27 cellular contexts compared by ENCODE assay signal in genomic region chr16:88328313-88328660, GRCh38. TPM values are rescaled to one million over a fixed set of nuclear protein-coding genes. Genes with fewer than 3 reads are reported as not detected.
"Had no signal": no experiment of that assay in that cellular context is flagged by ENCODE, and none has a peak within 500 bp of the region (broad histone marks: within the 10 kb centered on the region; RNA-seq: fewer than 3 reads in every experiment).

No MANE protein-coding gene starts in this region.

- H3K9me3 Mint-ChIP-seq: endodermal cell; stimulated activated effector memory CD8-positive, alpha-beta T cell treated with anti-CD3 and anti-CD28 coated beads, Interleukin-12 subunit alpha, Interleukin-12 subunit beta, amount 100 ng/mL, for 72 hours had no signal

- H3K27me3 Mint-ChIP-seq: naive thymus-derived CD4-positive, alpha-beta T cell had no signal

- H3K4me1 Mint-ChIP-seq: endodermal cell; naive thymus-derived CD4-positive, alpha-beta T cell had no signal

- H3K36me3 Mint-ChIP-seq: naive thymus-derived CD4-positive, alpha-beta T cell; stimulated activated effector memory CD8-positive, alpha-beta T cell treated with anti-CD3 and anti-CD28 coated beads, Interleukin-12 subunit alpha, Interleukin-12 subunit beta, amount 100 ng/mL, for 72 hours had no signal

- DNase-seq: colonic mucosa; effector CD8-positive, alpha-beta T cell; endodermal cell; foreskin keratinocyte; heart right ventricle; hippocampal formation; left cardiac atrium; mesendoderm; midbrain; naive thymus-derived CD4-positive, alpha-beta T cell; ovary; sigmoid colon; stimulated activated CD4-positive, alpha-beta T cell treated with anti-CD3 and anti-CD28 coated beads, Interleukin-2, amount 100 ng/mL, for 24 hours; stimulated activated CD4-positive, alpha-beta T cell treated with anti-CD3 and anti-CD28 coated beads, Interleukin-4, amount 100 ng/mL, for 24 hours; stimulated activated naive CD4-positive, alpha-beta T cell treated with Interleukin-2 at 50 U/mL for 16 hours; stomach; thyroid gland; trophoblast cell had no signal

- H3K4me3 ChIP-seq: colonic mucosa, esophagus muscularis mucosa, gastroesophageal sphincter, heart right ventricle, left lung, ovary, psoas muscle, sigmoid colon, stomach, thyroid gland, vagina had no signal

- H3K27ac Mint-ChIP-seq: dendritic cell treated with granulocyte-macrophage colony-stimulating factor and Interleukin-4, amounts not matched to agents 40 ng/mL and 50 ng/mL, for 4 days; endodermal cell; naive thymus-derived CD4-positive, alpha-beta T cell; stimulated activated effector memory CD8-positive, alpha-beta T cell treated with anti-CD3 and anti-CD28 coated beads, Interleukin-12 subunit alpha, Interleukin-12 subunit beta, amount 100 ng/mL, for 72 hours had no signal

- H3K27me3 ChIP-seq: colonic mucosa, esophagus muscularis mucosa, foreskin keratinocyte, left lung, ovary, sigmoid colon, stomach, thyroid gland, vagina had no signal

- H3K4me1 ChIP-seq: colonic mucosa, left lung had no signal

- H3K36me3 ChIP-seq: colonic mucosa, esophagus muscularis mucosa, gastroesophageal sphincter, heart right ventricle, left lung, ovary, sigmoid colon, stomach, thyroid gland, vagina had no signal

- H3K9me3 ChIP-seq: colonic mucosa, esophagus muscularis mucosa, heart right ventricle, left lung, ovary, psoas muscle, sigmoid colon, thyroid gland, vagina had no signal

- H3K4me3 Mint-ChIP-seq: dendritic cell treated with granulocyte-macrophage colony-stimulating factor and Interleukin-4, amounts not matched to agents 40 ng/mL and 50 ng/mL, for 4 days; endodermal cell; stimulated activated effector memory CD8-positive, alpha-beta T cell treated with anti-CD3 and anti-CD28 coated beads, Interleukin-12 subunit alpha, Interleukin-12 subunit beta, amount 100 ng/mL, for 72 hours had no signal

- H3K27ac ChIP-seq: colonic mucosa, esophagus muscularis mucosa, foreskin keratinocyte, gastroesophageal sphincter, heart right ventricle, left lung, ovary, psoas muscle, sigmoid colon, stomach, thyroid gland, vagina had no signal

- ATAC-seq: foreskin keratinocyte; gastroesophageal sphincter; heart right ventricle; left cardiac atrium; left lung; naive thymus-derived CD4-positive, alpha-beta T cell; psoas muscle; right cardiac atrium; stimulated activated effector memory CD8-positive, alpha-beta T cell treated with anti-CD3 and anti-CD28 coated beads, Interleukin-12 subunit alpha, Interleukin-12 subunit beta, amount 100 ng/mL, for 72 hours had no signal

RNA-seq across cellular contexts. Expression of gene ZNF469, which starts 54.5 kb away (rescaled TPM):
- polyA plus RNA-seq: neural cell had no signal
